Comparison of ENCODE assay signal across 1 cellular context in the genomic region with DNA sequence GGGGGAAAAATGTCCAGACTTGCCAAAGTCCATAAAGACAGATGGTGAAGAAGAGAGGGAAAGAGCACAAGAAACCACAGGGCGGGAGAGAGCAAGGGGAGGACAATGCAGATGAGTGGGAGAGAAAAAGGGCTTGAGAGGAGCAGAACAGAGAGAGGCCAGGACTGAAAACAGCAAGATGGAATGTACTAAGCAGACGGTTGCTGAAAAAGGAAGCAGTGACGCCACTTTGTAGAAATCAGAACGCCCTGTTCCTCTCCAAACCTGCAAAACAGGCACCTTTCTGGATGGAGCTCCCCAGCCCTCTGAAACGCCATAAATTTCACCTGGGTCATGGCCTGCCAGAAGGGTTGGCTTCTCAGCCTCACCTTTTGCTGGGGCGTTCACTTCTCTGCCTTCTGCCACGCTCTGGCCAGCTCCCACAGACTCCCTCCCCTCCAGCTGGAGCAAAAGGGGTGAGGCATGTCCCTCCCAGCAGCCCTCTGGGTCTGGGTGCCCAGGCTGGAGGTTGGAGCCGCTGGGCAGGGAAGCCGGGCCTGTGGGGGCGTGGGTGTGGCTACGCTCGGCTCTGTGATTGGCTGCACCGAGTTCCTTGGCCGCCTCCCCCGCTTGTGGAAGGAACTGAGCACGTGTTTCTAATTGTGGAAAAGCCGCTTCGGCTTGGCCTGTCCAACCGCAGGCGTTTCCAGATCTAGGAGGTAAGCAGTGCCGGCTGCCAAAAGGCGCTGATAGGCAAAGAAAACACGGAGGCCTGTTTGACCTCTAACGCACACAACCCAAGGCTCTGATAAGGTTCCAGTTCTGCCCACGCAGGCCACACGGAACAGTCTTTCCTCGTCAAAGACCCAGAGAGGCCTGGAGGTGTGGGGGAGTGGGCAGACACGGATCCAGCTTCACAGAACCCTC.
TF ChIP-seq lines count a peak whose summit lies in the region.

No MANE protein-coding gene starts in this region.

TF ChIP-seq in K562, 482 proteins besides CTCF, POLR2A, EP300 and RAD21 (continued from another document and continues in another):
- TF ChIP-seq, protein P1, sequence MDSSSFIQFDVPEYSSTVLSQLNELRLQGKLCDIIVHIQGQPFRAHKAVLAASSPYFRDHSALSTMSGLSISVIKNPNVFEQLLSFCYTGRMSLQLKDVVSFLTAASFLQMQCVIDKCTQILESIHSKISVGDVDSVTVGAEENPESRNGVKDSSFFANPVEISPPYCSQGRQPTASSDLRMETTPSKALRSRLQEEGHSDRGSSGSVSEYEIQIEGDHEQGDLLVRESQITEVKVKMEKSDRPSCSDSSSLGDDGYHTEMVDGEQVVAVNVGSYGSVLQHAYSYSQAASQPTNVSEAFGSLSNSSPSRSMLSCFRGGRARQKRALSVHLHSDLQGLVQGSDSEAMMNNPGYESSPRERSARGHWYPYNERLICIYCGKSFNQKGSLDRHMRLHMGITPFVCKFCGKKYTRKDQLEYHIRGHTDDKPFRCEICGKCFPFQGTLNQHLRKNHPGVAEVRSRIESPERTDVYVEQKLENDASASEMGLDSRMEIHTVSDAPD (CRISPR knock-in tag; IDR thresholded peaks at IDR 0.05): peak; percentile 100
- TF ChIP-seq ZZZ3 (IDR thresholded peaks at IDR 0.05): no peak
- TF ChIP-seq NR4A1 (CRISPR knock-in tag; IDR thresholded peaks at IDR 0.05): no peak
- peak; percentile 77; the same call in 1 of the 2 replicates for TF ChIP-seq NR4A1 (tag; IDR thresholded peaks at IDR 0.05)
- TF ChIP-seq, protein P2, sequence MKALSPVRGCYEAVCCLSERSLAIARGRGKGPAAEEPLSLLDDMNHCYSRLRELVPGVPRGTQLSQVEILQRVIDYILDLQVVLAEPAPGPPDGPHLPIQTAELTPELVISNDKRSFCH (CRISPR knock-in tag; IDR thresholded peaks at IDR 0.05): no peak
- TF ChIP-seq, protein P2 (tag; IDR thresholded peaks at IDR 0.05): peak; percentile 87
- no peak for TF ChIP-seq OTX1 (CRISPR knock-in tag; IDR thresholded peaks at IDR 0.05)
- TF ChIP-seq NFIX (CRISPR knock-in tag; IDR thresholded peaks at IDR 0.05; ENCODE audit: low read depth): no peak
- TF ChIP-seq ZNF354B (CRISPR knock-in tag; IDR thresholded peaks at IDR 0.05): no peak
- peak; percentile 97 for TF ChIP-seq ZKSCAN1 (IDR thresholded peaks at IDR 0.05; ENCODE audit: low read depth, low read length)
- peak; percentile 92 for TF ChIP-seq ESRRA (IDR thresholded peaks at IDR 0.05; ENCODE audit: borderline replicate concordance, low read depth)
- TF ChIP-seq RB1 (IDR thresholded peaks at IDR 0.05; ENCODE audit: low read depth): 0 out of 2 replicates have a peak, but pooled peaks have one; percentile 53
- no peak for TF ChIP-seq KLF10 (CRISPR knock-in tag; IDR thresholded peaks at IDR 0.05)
- TF ChIP-seq, protein P3, sequence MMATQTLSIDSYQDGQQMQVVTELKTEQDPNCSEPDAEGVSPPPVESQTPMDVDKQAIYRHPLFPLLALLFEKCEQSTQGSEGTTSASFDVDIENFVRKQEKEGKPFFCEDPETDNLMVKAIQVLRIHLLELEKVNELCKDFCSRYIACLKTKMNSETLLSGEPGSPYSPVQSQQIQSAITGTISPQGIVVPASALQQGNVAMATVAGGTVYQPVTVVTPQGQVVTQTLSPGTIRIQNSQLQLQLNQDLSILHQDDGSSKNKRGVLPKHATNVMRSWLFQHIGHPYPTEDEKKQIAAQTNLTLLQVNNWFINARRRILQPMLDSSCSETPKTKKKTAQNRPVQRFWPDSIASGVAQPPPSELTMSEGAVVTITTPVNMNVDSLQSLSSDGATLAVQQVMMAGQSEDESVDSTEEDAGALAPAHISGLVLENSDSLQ (IDR thresholded peaks at IDR 0.05): peak; percentile 51; the same call in 1 of the 2 replicates
- TF ChIP-seq MBD2 (IDR thresholded peaks at IDR 0.05; ENCODE audit: borderline replicate concordance, low read depth): peak; percentile 59
- TF ChIP-seq, protein P4, sequence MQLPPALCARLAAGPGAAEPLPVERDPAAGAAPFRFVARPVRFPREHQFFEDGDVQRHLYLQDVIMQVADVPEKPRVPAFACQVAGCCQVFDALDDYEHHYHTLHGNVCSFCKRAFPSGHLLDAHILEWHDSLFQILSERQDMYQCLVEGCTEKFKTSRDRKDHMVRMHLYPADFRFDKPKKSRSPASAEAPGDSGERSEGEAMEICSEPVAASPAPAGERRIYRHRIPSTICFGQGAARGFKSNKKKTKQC (CRISPR knock-in tag; IDR thresholded peaks at IDR 0.05): peak; percentile 81
- TF ChIP-seq POLR2G (IDR thresholded peaks at IDR 0.05; ENCODE audit: low read depth, low read length): peak; percentile 60
- TF ChIP-seq RUNX1 (IDR thresholded peaks at IDR 0.05; ENCODE audit: low read depth): no peak; the same call in 1 of the 2 replicates
- TF ChIP-seq, protein P5, sequence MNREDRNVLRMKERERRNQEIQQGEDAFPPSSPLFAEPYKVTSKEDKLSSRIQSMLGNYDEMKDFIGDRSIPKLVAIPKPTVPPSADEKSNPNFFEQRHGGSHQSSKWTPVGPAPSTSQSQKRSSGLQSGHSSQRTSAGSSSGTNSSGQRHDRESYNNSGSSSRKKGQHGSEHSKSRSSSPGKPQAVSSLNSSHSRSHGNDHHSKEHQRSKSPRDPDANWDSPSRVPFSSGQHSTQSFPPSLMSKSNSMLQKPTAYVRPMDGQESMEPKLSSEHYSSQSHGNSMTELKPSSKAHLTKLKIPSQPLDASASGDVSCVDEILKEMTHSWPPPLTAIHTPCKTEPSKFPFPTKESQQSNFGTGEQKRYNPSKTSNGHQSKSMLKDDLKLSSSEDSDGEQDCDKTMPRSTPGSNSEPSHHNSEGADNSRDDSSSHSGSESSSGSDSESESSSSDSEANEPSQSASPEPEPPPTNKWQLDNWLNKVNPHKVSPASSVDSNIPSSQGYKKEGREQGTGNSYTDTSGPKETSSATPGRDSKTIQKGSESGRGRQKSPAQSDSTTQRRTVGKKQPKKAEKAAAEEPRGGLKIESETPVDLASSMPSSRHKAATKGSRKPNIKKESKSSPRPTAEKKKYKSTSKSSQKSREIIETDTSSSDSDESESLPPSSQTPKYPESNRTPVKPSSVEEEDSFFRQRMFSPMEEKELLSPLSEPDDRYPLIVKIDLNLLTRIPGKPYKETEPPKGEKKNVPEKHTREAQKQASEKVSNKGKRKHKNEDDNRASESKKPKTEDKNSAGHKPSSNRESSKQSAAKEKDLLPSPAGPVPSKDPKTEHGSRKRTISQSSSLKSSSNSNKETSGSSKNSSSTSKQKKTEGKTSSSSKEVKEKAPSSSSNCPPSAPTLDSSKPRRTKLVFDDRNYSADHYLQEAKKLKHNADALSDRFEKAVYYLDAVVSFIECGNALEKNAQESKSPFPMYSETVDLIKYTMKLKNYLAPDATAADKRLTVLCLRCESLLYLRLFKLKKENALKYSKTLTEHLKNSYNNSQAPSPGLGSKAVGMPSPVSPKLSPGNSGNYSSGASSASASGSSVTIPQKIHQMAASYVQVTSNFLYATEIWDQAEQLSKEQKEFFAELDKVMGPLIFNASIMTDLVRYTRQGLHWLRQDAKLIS (CRISPR knock-in tag; IDR thresholded peaks at IDR 0.05): no peak
- TF ChIP-seq CHCHD3 (CRISPR knock-in tag; IDR thresholded peaks at IDR 0.05): no peak
- peak; percentile 53 for TF ChIP-seq CBFA2T2 (conservative IDR thresholded peaks at IDR 0.05)
- TF ChIP-seq, protein P6, sequence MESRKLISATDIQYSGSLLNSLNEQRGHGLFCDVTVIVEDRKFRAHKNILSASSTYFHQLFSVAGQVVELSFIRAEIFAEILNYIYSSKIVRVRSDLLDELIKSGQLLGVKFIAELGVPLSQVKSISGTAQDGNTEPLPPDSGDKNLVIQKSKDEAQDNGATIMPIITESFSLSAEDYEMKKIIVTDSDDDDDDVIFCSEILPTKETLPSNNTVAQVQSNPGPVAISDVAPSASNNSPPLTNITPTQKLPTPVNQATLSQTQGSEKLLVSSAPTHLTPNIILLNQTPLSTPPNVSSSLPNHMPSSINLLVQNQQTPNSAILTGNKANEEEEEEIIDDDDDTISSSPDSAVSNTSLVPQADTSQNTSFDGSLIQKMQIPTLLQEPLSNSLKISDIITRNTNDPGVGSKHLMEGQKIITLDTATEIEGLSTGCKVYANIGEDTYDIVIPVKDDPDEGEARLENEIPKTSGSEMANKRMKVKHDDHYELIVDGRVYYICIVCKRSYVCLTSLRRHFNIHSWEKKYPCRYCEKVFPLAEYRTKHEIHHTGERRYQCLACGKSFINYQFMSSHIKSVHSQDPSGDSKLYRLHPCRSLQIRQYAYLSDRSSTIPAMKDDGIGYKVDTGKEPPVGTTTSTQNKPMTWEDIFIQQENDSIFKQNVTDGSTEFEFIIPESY (CRISPR knock-in tag; IDR thresholded peaks at IDR 0.05): no peak
- peak; percentile 79 for TF ChIP-seq SOX6 (IDR thresholded peaks at IDR 0.05)
- TF ChIP-seq TEAD2 (tag; IDR thresholded peaks at IDR 0.05): no peak
- TF ChIP-seq, protein P7, sequence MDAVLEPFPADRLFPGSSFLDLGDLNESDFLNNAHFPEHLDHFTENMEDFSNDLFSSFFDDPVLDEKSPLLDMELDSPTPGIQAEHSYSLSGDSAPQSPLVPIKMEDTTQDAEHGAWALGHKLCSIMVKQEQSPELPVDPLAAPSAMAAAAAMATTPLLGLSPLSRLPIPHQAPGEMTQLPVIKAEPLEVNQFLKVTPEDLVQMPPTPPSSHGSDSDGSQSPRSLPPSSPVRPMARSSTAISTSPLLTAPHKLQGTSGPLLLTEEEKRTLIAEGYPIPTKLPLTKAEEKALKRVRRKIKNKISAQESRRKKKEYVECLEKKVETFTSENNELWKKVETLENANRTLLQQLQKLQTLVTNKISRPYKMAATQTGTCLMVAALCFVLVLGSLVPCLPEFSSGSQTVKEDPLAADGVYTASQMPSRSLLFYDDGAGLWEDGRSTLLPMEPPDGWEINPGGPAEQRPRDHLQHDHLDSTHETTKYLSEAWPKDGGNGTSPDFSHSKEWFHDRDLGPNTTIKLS (IDR thresholded peaks at IDR 0.05; ENCODE audit: borderline replicate concordance, low read depth): peak; percentile 33; the same call in 1 of the 2 replicates
- TF ChIP-seq ELF2 (CRISPR knock-in tag; IDR thresholded peaks at IDR 0.05): 0 out of 2 replicates have a peak, but pooled peaks have one; percentile 37
- peak; percentile 58; the same call in 1 of the 2 replicates for TF ChIP-seq NFIC (IDR thresholded peaks at IDR 0.05)
- TF ChIP-seq, protein P8, sequence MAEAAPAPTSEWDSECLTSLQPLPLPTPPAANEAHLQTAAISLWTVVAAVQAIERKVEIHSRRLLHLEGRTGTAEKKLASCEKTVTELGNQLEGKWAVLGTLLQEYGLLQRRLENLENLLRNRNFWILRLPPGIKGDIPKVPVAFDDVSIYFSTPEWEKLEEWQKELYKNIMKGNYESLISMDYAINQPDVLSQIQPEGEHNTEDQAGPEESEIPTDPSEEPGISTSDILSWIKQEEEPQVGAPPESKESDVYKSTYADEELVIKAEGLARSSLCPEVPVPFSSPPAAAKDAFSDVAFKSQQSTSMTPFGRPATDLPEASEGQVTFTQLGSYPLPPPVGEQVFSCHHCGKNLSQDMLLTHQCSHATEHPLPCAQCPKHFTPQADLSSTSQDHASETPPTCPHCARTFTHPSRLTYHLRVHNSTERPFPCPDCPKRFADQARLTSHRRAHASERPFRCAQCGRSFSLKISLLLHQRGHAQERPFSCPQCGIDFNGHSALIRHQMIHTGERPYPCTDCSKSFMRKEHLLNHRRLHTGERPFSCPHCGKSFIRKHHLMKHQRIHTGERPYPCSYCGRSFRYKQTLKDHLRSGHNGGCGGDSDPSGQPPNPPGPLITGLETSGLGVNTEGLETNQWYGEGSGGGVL (CRISPR knock-in tag; IDR thresholded peaks at IDR 0.05): no peak
- peak; percentile 79; the same call in 1 of the 2 replicates for TF ChIP-seq MTA3 (IDR thresholded peaks at IDR 0.05; ENCODE audit: borderline replicate concordance)
- TF ChIP-seq NEUROD1 (IDR thresholded peaks at IDR 0.05; ENCODE audit: borderline replicate concordance, low read depth, low read length, partially characterized antibody): peak; percentile 27
- TF ChIP-seq ZNF644 (tag; IDR thresholded peaks at IDR 0.05; ENCODE audit: low read depth): peak; percentile 51; the same call in 1 of the 2 replicates
- TF ChIP-seq JUND (IDR thresholded peaks at IDR 0.05; ENCODE audit: borderline replicate concordance, low read depth, low read length): peak; percentile 39
- TF ChIP-seq JUND (tag; IDR thresholded peaks at IDR 0.05; ENCODE audit: borderline replicate concordance, low read depth, low read length): no peak; the same call in 2 of the 3 replicates
- TF ChIP-seq SPI1 (IDR thresholded peaks at IDR 0.05; ENCODE audit: borderline replicate concordance, low read depth, low read length): 0 out of 2 replicates have a peak, but pooled peaks have one; percentile 0
- TF ChIP-seq BDP1 (IDR thresholded peaks at IDR 0.05; ENCODE audit: insufficient read depth, insufficient read length): no peak
- no peak for TF ChIP-seq ZNF584 (CRISPR knock-in tag; IDR thresholded peaks at IDR 0.05; ENCODE audit: low read depth)
- TF ChIP-seq NR2C2 (CRISPR knock-in tag; IDR thresholded peaks at IDR 0.05): no peak
- peak; percentile 62; the same call in 1 of the 2 replicates for TF ChIP-seq NR2C2 (tag; IDR thresholded peaks at IDR 0.05)
- TF ChIP-seq STAT5A (IDR thresholded peaks at IDR 0.05; ENCODE audit: borderline replicate concordance, low read length): peak; percentile 25; the same call in 1 of the 2 replicates
- TF ChIP-seq ZNF408 (CRISPR knock-in tag; IDR thresholded peaks at IDR 0.05; ENCODE audit: low read depth): no peak
- TF ChIP-seq RBM15 (IDR thresholded peaks at IDR 0.05; ENCODE audit: insufficient read depth, low read length): no peak
- TF ChIP-seq NRF1 (conservative IDR thresholded peaks at IDR 0.05 in 1 of 2, IDR thresholded peaks at IDR 0.05 in 1 of 2): peak; percentile 27 to 42; a peak in 2 of 4 replicates
- TF ChIP-seq, protein P9, sequence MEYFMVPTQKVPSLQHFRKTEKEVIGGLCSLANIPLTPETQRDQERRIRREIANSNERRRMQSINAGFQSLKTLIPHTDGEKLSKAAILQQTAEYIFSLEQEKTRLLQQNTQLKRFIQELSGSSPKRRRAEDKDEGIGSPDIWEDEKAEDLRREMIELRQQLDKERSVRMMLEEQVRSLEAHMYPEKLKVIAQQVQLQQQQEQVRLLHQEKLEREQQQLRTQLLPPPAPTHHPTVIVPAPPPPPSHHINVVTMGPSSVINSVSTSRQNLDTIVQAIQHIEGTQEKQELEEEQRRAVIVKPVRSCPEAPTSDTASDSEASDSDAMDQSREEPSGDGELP (CRISPR knock-in tag; IDR thresholded peaks at IDR 0.05; ENCODE audit: borderline replicate concordance): peak; percentile 82
- peak; percentile 76 for TF ChIP-seq EP400 (IDR thresholded peaks at IDR 0.05)
- peak; percentile 99 for TF ChIP-seq L3MBTL2 (IDR thresholded peaks at IDR 0.05)
- 0 out of 2 replicates have a peak, but pooled peaks have one; percentile 26 for TF ChIP-seq TRIM28 (IDR thresholded peaks at IDR 0.05)
- peak; percentile 37 for TF ChIP-seq FOS (IDR thresholded peaks at IDR 0.05; ENCODE audit: extremely low read depth, insufficient read length)
- TF ChIP-seq KDM1A (IDR thresholded peaks at IDR 0.05): peak; percentile 62 to 63
- peak; percentile 67; the same call in 1 of the 2 replicates for TF ChIP-seq HDAC8 (tag; IDR thresholded peaks at IDR 0.05)
